8 cellular contexts compared by ENCODE assay signal in the genomic region with DNA sequence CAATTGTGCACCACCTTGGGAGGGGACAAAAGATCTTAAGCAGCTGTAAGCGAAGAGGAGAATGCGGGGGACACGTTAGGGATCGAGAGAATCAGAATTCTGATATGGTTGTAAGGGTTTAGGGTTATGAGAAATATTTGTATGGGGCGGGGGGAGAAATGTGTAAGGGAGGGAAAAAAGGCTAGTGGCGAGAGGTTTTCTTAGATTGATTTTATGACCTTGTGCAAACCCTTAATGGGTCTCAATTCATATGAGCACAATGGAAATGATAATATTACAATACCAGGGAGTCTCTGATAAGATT. TPM values are rescaled to one million over a fixed set of nuclear protein-coding genes. Genes with fewer than 3 reads are reported as not detected.
DNase-seq lines count a peak whose midpoint lies in the region; ATAC-seq and TF ChIP-seq lines count a peak whose summit lies in the region.

No MANE protein-coding gene starts in this region.

- no peak for TF ChIP-seq CTCF in CD14-positive monocyte (IDR thresholded peaks at IDR 0.05)
- no peak for TF ChIP-seq CTCF in OCI-LY3 (IDR thresholded peaks at IDR 0.05; ENCODE audit: low read depth, low read length)
- TF ChIP-seq CTCF in endothelial cell (IDR thresholded peaks at IDR 0.05; ENCODE audit: unreplicated experiment), result no peak

- no peak for ATAC-seq in HG03354 (IDR thresholded peaks at IDR 0.05; ENCODE audit: poor library complexity, severe bottlenecking, unreplicated experiment)
- ATAC-seq in HG03432 (IDR thresholded peaks at IDR 0.05; ENCODE audit: unreplicated experiment), result no peak
- ATAC-seq in left lobe of liver, result no peak

- H3K36me3 Mint-ChIP-seq in CD14-positive monocyte, result peaks cover 4 to 14% of the 10 kb centered on the region in 2 donors
- no peaks in the 10 kb centered on the region for H3K36me3 Mint-ChIP-seq in endothelial cell (ENCODE audit: low read depth, unreplicated experiment)

- H3K79me2 ChIP-seq in OCI-LY3 (ENCODE audit: low read length), result peaks cover 60% of the 10 kb centered on the region

- peak overlapping the region; percentile 84 for H3K4me2 ChIP-seq in OCI-LY3 (ENCODE audit: low read length)

- H3K4me1 ChIP-seq in OCI-LY3 (ENCODE audit: low read length), result peaks cover 43% of the 10 kb centered on the region
- H3K4me1 ChIP-seq in neuron (ENCODE audit: insufficient read depth, low read length), result peaks cover 24% of the 10 kb centered on the region

- H3K9ac ChIP-seq in OCI-LY3 (ENCODE audit: low read length), result peak overlapping the region; percentile 98

- DNase-seq in CD14-positive monocyte (ENCODE audit: low spot score), result no peak
- no peak for DNase-seq in endothelial cell (ENCODE audit: low spot score)
- DNase-seq in GM19240 (ENCODE audit: insufficient read length, low spot score), result no peak
- DNase-seq in left lobe of liver (ENCODE audit: low spot score), result no peak

- H3K4me1 Mint-ChIP-seq in CD14-positive monocyte (peaks cover 32% of the 10 kb centered on the region), endothelial cell (ENCODE audit: unreplicated experiment) (peaks cover 20% of the 10 kb centered on the region)

- H3K27me3 Mint-ChIP-seq in CD14-positive monocyte (ENCODE audit: low read depth in 3 of 3), result peaks cover 6 to 13% (median 10%) of the 10 kb centered on the region in 3 donors
- H3K27me3 Mint-ChIP-seq in endothelial cell (ENCODE audit: unreplicated experiment), result peaks cover 5% of the 10 kb centered on the region

- H3K27ac ChIP-seq in OCI-LY3 (ENCODE audit: low read length), result peak overlapping the region; percentile 76

- peak overlapping the region; percentile 94 for H3K4me3 Mint-ChIP-seq in CD14-positive monocyte
- H3K4me3 Mint-ChIP-seq in endothelial cell (ENCODE audit: unreplicated experiment), result peak overlapping the region; percentile 98

- no peaks in the 10 kb centered on the region for H3K9me3 ChIP-seq in OCI-LY3 (ENCODE audit: insufficient read depth, low read length)
- H3K9me3 ChIP-seq in neuron (ENCODE audit: low read length), result no peaks in the 10 kb centered on the region

- intact Hi-C loops in CD14-positive monocyte (cut with micrococcal nuclease), result loop anchor here in 1 of 2 donors (10.0 kb wide), 1 partner anchor 325 kb away; the partner anchor contains the start of gene TIGAR

- no peaks in the 10 kb centered on the region for H4K20me1 ChIP-seq in OCI-LY3 (ENCODE audit: insufficient read depth, low read length)

- peaks cover 2% of the 10 kb centered on the region for H3K36me3 ChIP-seq in OCI-LY3 (replicated peaks; ENCODE audit: low read depth, low read length)
- H3K36me3 ChIP-seq in neuron (ENCODE audit: insufficient read depth, low read length), result peaks cover 7% of the 10 kb centered on the region

- peak overlapping the region; percentile 92 for H3K4me3 ChIP-seq in OCI-LY3 (ENCODE audit: low read length)
- H3K4me3 ChIP-seq in neuron (ENCODE audit: low read length), result peak overlapping the region; percentile 85

- peak overlapping the region; percentile 85 to 97 (median 94) for H3K27ac Mint-ChIP-seq in CD14-positive monocyte
- peak overlapping the region; percentile 99 for H3K27ac Mint-ChIP-seq in endothelial cell (ENCODE audit: unreplicated experiment)

- H3K9me3 Mint-ChIP-seq in CD14-positive monocyte (peaks cover 0 to 2% (median 0%) of the 10 kb centered on the region in 7 donors), endothelial cell (ENCODE audit: unreplicated experiment) (no peaks in the 10 kb centered on the region)

- H3K27me3 ChIP-seq in OCI-LY3 (ENCODE audit: low read depth, low read length) (no peaks in the 10 kb centered on the region), neuron (ENCODE audit: insufficient read depth, low read length) (no peaks in the 10 kb centered on the region)

- H2AFZ ChIP-seq in OCI-LY3 (ENCODE audit: low read depth, low read length), result peak overlapping the region; percentile 71
- H2AFZ ChIP-seq in neuron (ENCODE audit: low read depth, low read length), result peak overlapping the region; percentile 59

RNA-seq across cellular contexts. Expression of gene NDUFA9, which starts 0.4 kb away (rescaled TPM):
- polyA plus RNA-seq in CD14-positive monocyte, result 100 to 1,000 TPM; 136 to 200 TPM
- total RNA-seq in endothelial cell (ENCODE audit: unreplicated experiment) (96.7 TPM), left lobe of liver (73.5 TPM)

RNA-seq across cellular contexts. Expression of gene AKAP3, which starts 0.5 kb away (rescaled TPM):
- polyA plus RNA-seq in CD14-positive monocyte, result not detected
- total RNA-seq in endothelial cell (ENCODE audit: unreplicated experiment) (1.8 TPM), left lobe of liver (1.6 TPM)
